ENCODE assay signal across 11 cellular contexts in the genomic region with DNA sequence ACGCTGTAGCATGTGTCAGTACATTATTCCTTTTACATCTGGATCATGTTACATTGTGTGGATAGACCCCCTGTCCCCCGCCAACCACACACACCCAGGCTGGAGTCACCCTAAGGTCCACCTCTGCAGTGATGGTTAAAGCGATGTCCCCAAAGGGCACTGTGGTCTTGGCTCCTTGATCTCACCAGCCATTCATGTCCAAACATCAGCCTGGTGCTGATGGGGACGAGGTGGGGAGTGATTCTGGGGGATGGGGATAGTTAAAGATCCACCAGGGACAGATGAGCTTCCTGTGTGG.
"Had no signal": no experiment of that assay in that cellular context is flagged by ENCODE, and none has a peak within 500 bp of the region (broad histone marks: within the 10 kb centered on the region; RNA-seq: fewer than 3 reads in every experiment).

No MANE protein-coding gene starts in this region.

- ATAC-seq: left colon had no signal

- H3K4me3 ChIP-seq: cardiac muscle cell, tibial artery had no signal

- H3K36me3 ChIP-seq: cardiac muscle cell, tibial artery had no signal

- H3K4me1 ChIP-seq: tibial artery had no signal

- DNase-seq: activated CD4-positive, alpha-beta T cell treated with anti-CD3 and anti-CD28 coated beads for 1 hour; activated gamma-delta T cell treated with Interleukin-2 at 50 U/mL for 16 hours; activated T-cell treated with anti-CD3 and anti-CD28 coated beads for 4 hours; foreskin melanocyte; head of caudate nucleus; left colon; stimulated activated CD4-positive, alpha-beta T cell treated with anti-CD3 and anti-CD28 coated beads, Interleukin-15, amount 100 ng/mL, for 24 hours; stimulated activated CD4-positive, alpha-beta T cell treated with anti-CD3 and anti-CD28 coated beads, Interleukin-4, amount 100 ng/mL, for 24 hours; T-helper 9 cell; tibial artery had no signal

- H3K27me3 ChIP-seq: cardiac muscle cell had no signal

- H3K27ac ChIP-seq: cardiac muscle cell, tibial artery had no signal
